ENCODE assay signal across 9 cellular contexts in the genomic region with DNA sequence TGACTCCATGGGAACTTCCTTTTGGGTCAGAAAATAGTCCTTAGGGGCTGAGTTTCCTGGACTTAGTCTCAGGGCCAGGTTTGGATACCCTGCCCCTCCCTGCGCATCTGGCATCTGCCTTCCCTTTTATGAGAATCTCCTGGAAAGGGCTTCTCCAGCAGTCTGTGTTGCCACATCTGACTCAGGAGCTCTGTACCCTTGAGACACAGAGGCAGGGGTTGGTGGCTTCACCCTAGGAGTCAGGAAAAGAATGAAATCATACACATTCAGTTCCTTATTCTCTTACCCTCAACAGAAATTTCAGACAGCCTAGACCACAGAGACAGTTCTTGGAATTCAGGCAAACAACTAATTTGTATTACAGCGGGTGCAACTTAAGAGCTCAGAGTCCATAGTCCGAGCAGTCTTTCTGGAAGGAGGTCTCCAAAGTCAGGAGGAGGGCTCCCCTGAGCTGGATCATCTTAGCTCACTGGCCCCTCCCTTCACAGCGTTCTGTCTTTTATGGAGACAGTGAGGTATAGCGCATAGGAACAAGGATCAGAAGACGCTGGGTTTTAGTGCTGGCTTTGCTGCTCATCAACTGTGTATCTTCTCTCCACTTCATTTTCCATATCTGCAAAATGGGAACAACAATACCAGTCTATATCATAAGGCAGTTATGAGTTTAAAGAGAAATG. TPM values are rescaled to one million over a fixed set of nuclear protein-coding genes. Genes with fewer than 3 reads are reported as not detected.
A peak's percentile ranks its signal among the peaks of the same experiment; 100 is the strongest.
DNase-seq lines count a peak whose midpoint lies in the region; ATAC-seq, FAIRE-seq and TF ChIP-seq lines count a peak whose summit lies in the region.
"Had no signal": no experiment of that assay in that cellular context is flagged by ENCODE, and none has a peak within 500 bp of the region (broad histone marks: within the 10 kb centered on the region; RNA-seq: fewer than 3 reads in every experiment).

No MANE protein-coding gene starts in this region.

- peaks cover 41% of the 10 kb centered on the region for H3K4me1 Mint-ChIP-seq in stimulated activated naive CD8-positive, alpha-beta T cell treated with anti-CD3 and anti-CD28 coated beads, Interleukin-15, Interleukin-2, amounts not matched to agents 100 ng/mL and 50 ng/mL, for 24 hours (ENCODE audit: low read depth)

- 46% methylated on average over 6 of the region's 6 CpGs for WGBS in GM12878 (ENCODE audit: insufficient coverage, insufficient replicate concordance, low lambda C conversion rate, missing lambda C conversion rate)

- no peaks in the 10 kb centered on the region for H3K9me3 ChIP-seq in GM12878 (replicated peaks; ENCODE audit: control insufficient read depth, insufficient read depth, low read length)
- no peaks in the 10 kb centered on the region for H3K9me3 ChIP-seq in lower lobe of right lung

- H3K9ac ChIP-seq in GM12878 (ENCODE audit: control insufficient read depth, insufficient read depth, low read length), result no peak overlapping the region

- H3K79me2 ChIP-seq in GM12878 (ENCODE audit: control insufficient read depth, insufficient read depth, low read length), result no peaks in the 10 kb centered on the region

- H3K27me3 Mint-ChIP-seq in stimulated activated naive CD8-positive, alpha-beta T cell treated with anti-CD3 and anti-CD28 coated beads, Interleukin-15, Interleukin-2, amounts not matched to agents 100 ng/mL and 50 ng/mL, for 24 hours, result peaks cover 49% of the 10 kb centered on the region

- CTCF ChIA-PET in GM12878 (lab: Yijun Ruan, JAX), result interaction anchor here (0.9 to 7.1 kb wide), 7 partner anchors 8 to 58 kb away, joined by 3 to 40 read pairs (median 6); no protein-coding TSS in a partner anchor

- ATAC-seq in stimulated activated naive CD8-positive, alpha-beta T cell treated with anti-CD3 and anti-CD28 coated beads, Interleukin-15, Interleukin-2, amounts not matched to agents 100 U/mL and 50 U/mL, for 24 hours, result no peak
- ATAC-seq in GM12878, result no peak
- ATAC-seq in lower lobe of right lung, result peak; percentile 55 to 59
- ATAC-seq in HG03460 (IDR thresholded peaks at IDR 0.05; ENCODE audit: unreplicated experiment), result no peak

- peak overlapping the region; percentile 31 for H3K4me3 Mint-ChIP-seq in stimulated activated naive CD8-positive, alpha-beta T cell treated with anti-CD3 and anti-CD28 coated beads, Interleukin-15, Interleukin-2, amounts not matched to agents 100 ng/mL and 50 ng/mL, for 24 hours

- no peak overlapping the region for H2AFZ ChIP-seq in GM12878 (ENCODE audit: control insufficient read depth, low read depth, low read length)

- TF ChIP-seq CTCF in GM12878 (IDR thresholded peaks at IDR 0.05 in 2 of 3, conservative IDR thresholded peaks at IDR 0.05 in 1 of 3; ENCODE audit: control insufficient read depth in 2 of 3, extremely low read depth in 1 of 3, insufficient read depth in 1 of 3, low read depth in 3 of 3, low read length in 3 of 3) (no peak), lower lobe of right lung (IDR thresholded peaks at IDR 0.05) (no peak)

- intact Hi-C loops in GM12878 (cut with micrococcal nuclease; ENCODE audit: unreplicated experiment) (no loop called here), lower lobe of right lung (cut with DNase I) (no loop called here)

- peaks cover 0 to 7% of the 10 kb centered on the region in 2 experiments; a peak in 3 of 4 replicates for H3K27me3 ChIP-seq in GM12878 (replicated peaks in 1 of 2; ENCODE audit: control insufficient read depth in 2 of 2, insufficient read depth in 2 of 2, low read length in 1 of 2)
- no peaks in the 10 kb centered on the region for H3K27me3 ChIP-seq in lower lobe of right lung (ENCODE audit: low read depth)

- BruUV-seq in GM12878 (replicated peaks; lab: Mats Ljungman, UMichigan), result no TSS peak

- H3K36me3 Mint-ChIP-seq in stimulated activated naive CD8-positive, alpha-beta T cell treated with anti-CD3 and anti-CD28 coated beads, Interleukin-15, Interleukin-2, amounts not matched to agents 100 ng/mL and 50 ng/mL, for 24 hours (ENCODE audit: low read depth), result no peaks in the 10 kb centered on the region

- H3K4me1 ChIP-seq in GM12878 (ENCODE audit: control insufficient read depth, insufficient read depth, low read length), result peaks cover 18% of the 10 kb centered on the region
- H3K4me1 ChIP-seq in lower lobe of right lung, result peaks cover 69% of the 10 kb centered on the region

- RAD21 ChIA-PET in GM12878 (lab: Charles Lee; ENCODE audit: unreplicated experiment), result interaction anchor here (1.1 to 5.4 kb wide), 6 partner anchors 14 to 85 kb away, joined by 3 to 54 read pairs (median 8); no protein-coding TSS in a partner anchor

- H3K36me3 ChIP-seq in GM12878 (ENCODE audit: control insufficient read depth in 2 of 2, insufficient read depth in 2 of 2, low read length in 1 of 2), result no peaks in the 10 kb centered on the region
- peaks cover 3% of the 10 kb centered on the region for H3K36me3 ChIP-seq in lower lobe of right lung

- no peak overlapping the region for H3K4me2 ChIP-seq in GM12878 (ENCODE audit: control insufficient read depth, insufficient read depth)

- SMC1A ChIA-PET in GM12878 (lab: Charles Lee; ENCODE audit: uncharacterized antibody, unreplicated experiment), result interaction anchor here (1.0 to 4.6 kb wide), 8 partner anchors 9 to 32 kb away, joined by 3 to 21 read pairs (median 4); no protein-coding TSS in a partner anchor

- TF ChIP-seq POLR2A in GM12878 (IDR thresholded peaks at IDR 0.05; ENCODE audit: low read depth, low read length), result no peak

- in situ Hi-C loops in GM12878 (cut with MboI), result no loop called here

- POLR2A ChIA-PET in GM12878 (lab: Charles Lee), result interaction anchor here (0.7 to 1.5 kb wide), 6 partner anchors 9 to 29 kb away, joined by 3 to 7 read pairs (median 4); no protein-coding TSS in a partner anchor

- H3K27ac ChIP-seq in GM12878 (ENCODE audit: control insufficient read depth, insufficient read depth) (no peak overlapping the region), lower lobe of right lung (peak overlapping the region; percentile 80)

- TF ChIP-seq EP300 in GM12878 (IDR thresholded peaks at IDR 0.05; ENCODE audit: borderline replicate concordance in 1 of 2, control insufficient read depth in 1 of 2, low read depth in 2 of 2, low read length in 2 of 2), result no peak

- no peak for TF ChIP-seq RAD21 in GM12878 (IDR thresholded peaks at IDR 0.05; ENCODE audit: insufficient read depth, low read depth, low read length)

- H3K9me3 Mint-ChIP-seq in stimulated activated naive CD8-positive, alpha-beta T cell treated with anti-CD3 and anti-CD28 coated beads, Interleukin-15, Interleukin-2, amounts not matched to agents 100 ng/mL and 50 ng/mL, for 24 hours, result no peaks in the 10 kb centered on the region

- no peak for DNase-seq in stimulated activated naive CD8-positive, alpha-beta T cell treated with anti-CD3 and anti-CD28 coated beads, Interleukin-15, Interleukin-2, amounts not matched to agents 100 U/mL and 50 U/mL, for 24 hours
- no peak for DNase-seq in GM12878 (ENCODE audit: low read depth, low spot score)
- DNase-seq in lower lobe of right lung, result peak; percentile 67
- no peak for DNase-seq in HuH-7.5 (ENCODE audit: low spot score)
- no peak for DNase-seq in HuH-7 (ENCODE audit: low spot score)
- no peak for DNase-seq in cerebellum (ENCODE audit: low spot score)
- DNase-seq: DMS153 had no signal

- no peak for FAIRE-seq in GM12878 (lab: Jason Lieb, UNC)

- H3K4me3 ChIP-seq in GM12878 (no peak overlapping the region), lower lobe of right lung (no peak overlapping the region)

- no peak overlapping the region for H3K27ac Mint-ChIP-seq in stimulated activated naive CD8-positive, alpha-beta T cell treated with anti-CD3 and anti-CD28 coated beads, Interleukin-15, Interleukin-2, amounts not matched to agents 100 ng/mL and 50 ng/mL, for 24 hours

- 0 out of 2 replicates have a peak, but pooled peaks cover 4% of the 10 kb centered on the region for H4K20me1 ChIP-seq in GM12878 (ENCODE audit: control insufficient read depth, insufficient read depth)

TF ChIP-seq in GM12878, 131 proteins besides CTCF, POLR2A, EP300 and RAD21 (continues in another document):
- TF ChIP-seq CREM (IDR thresholded peaks at IDR 0.05; ENCODE audit: low read depth), result no peak

RNA-seq across cellular contexts. Expression of a gene that starts 3.0 kb away (rescaled TPM):
- total RNA-seq in GM12878 (2013; cell fraction: nucleolus; rRNA removed), result 11.2 and 14.9 TPM in 2 replicates
- total RNA-seq in GM12878 (2014; rRNA removed), result 11.2 and 11.9 TPM in 2 replicates
- total RNA-seq in GM12878 (2014; rRNA removed; fragmentation: Illumina TruSeq; extraction: Trizol), result 9.3 and 16.0 TPM in 2 replicates
- 15.2 and 17.1 TPM in 2 replicates for total RNA-seq in GM12878 (2021)
- polyA plus RNA-seq in GM12878 (2011; ENCODE audit: low read depth), result 0.20 TPM
- polyA plus RNA-seq in GM12878 (2011; rRNA removed), result 2.0 and 2.5 TPM in 2 replicates
- polyA plus RNA-seq in GM12878 (2011; cell fraction: cytosol; rRNA removed), result 3.2 and 4.3 TPM in 2 replicates
- polyA plus RNA-seq in GM12878 (2011; cell fraction: nucleus; rRNA removed), result 5.4 and 7.6 TPM in 2 replicates
- polyA plus RNA-seq in GM12878 (2012), result 0.54 and 1.2 TPM in 2 replicates
- polyA plus RNA-seq in GM12878 (2014; fragmentation: Illumina TruSeq; extraction: Trizol), result 10.4 and 12.8 TPM in 2 replicates
- polyA plus RNA-seq in GM12878 (2014; fragmentation: Nextera tagmentation; extraction: Ambion mirVana), result 1 to 10 TPM; 5.7 to 8.0 TPM
- polyA plus RNA-seq in GM12878 (2014; rRNA removed), result 11.1 and 12.2 TPM in 2 replicates
- polyA plus RNA-seq in GM12878 (2016; fragmentation: Nextera tagmentation; extraction: Ambion mirVana), result 10 to 100 TPM; 16.9 to 20.9 TPM
- polyA minus RNA-seq in GM12878 (2011; rRNA and poly(A)+ RNA removed), result 2.0 and 2.3 TPM in 2 replicates
- 0.62 and 1.2 TPM in 2 replicates for polyA minus RNA-seq in GM12878 (2011; cell fraction: cytosol; rRNA and poly(A)+ RNA removed)
- polyA minus RNA-seq in GM12878 (2011; cell fraction: nucleus; rRNA and poly(A)+ RNA removed), result 1.1 and 1.2 TPM in 2 replicates
- 29.0 TPM for total RNA-seq in lower lobe of right lung
- total RNA-seq in cerebellum, result 1.00 TPM

RNA-seq across cellular contexts. Expression of a gene that starts 33.6 kb away (rescaled TPM):
- 42.9 and 44.2 TPM in 2 replicates for total RNA-seq in GM12878 (2013; cell fraction: nucleolus; rRNA removed)
- total RNA-seq in GM12878 (2014; rRNA removed) (15.9 and 18.0 TPM in 2 replicates), GM12878 (2014; rRNA removed; fragmentation: Illumina TruSeq; extraction: Trizol) (15.1 and 15.8 TPM in 2 replicates), GM12878 (2021) (18.9 and 20.9 TPM in 2 replicates), lower lobe of right lung (38.4 TPM), cerebellum (35.9 TPM)
- 8.6 TPM for polyA plus RNA-seq in GM12878 (2011; ENCODE audit: low read depth)
- polyA plus RNA-seq in GM12878 (2011; rRNA removed) (14.3 and 19.7 TPM in 2 replicates), GM12878 (2014; fragmentation: Illumina TruSeq; extraction: Trizol) (21.1 and 22.9 TPM in 2 replicates), GM12878 (2014; fragmentation: Nextera tagmentation; extraction: Ambion mirVana) (1 to 10 TPM; 5.5 to 6.9 TPM), GM12878 (2014; rRNA removed) (23.4 and 24.3 TPM in 2 replicates), GM12878 (2016; fragmentation: Nextera tagmentation; extraction: Ambion mirVana) (10 to 100 TPM; 13.9 TPM)
- polyA plus RNA-seq in GM12878 (2011; cell fraction: cytosol; rRNA removed), result 19.0 and 21.6 TPM in 2 replicates
- polyA plus RNA-seq in GM12878 (2011; cell fraction: nucleus; rRNA removed), result 39.5 and 45.1 TPM in 2 replicates
- polyA plus RNA-seq in GM12878 (2012), result 10.3 and 10.8 TPM in 2 replicates
- polyA minus RNA-seq in GM12878 (2011; rRNA and poly(A)+ RNA removed), result 17.9 and 21.1 TPM in 2 replicates
- 4.0 and 7.3 TPM in 2 replicates for polyA minus RNA-seq in GM12878 (2011; cell fraction: cytosol; rRNA and poly(A)+ RNA removed)
- 11.5 and 22.0 TPM in 2 replicates for polyA minus RNA-seq in GM12878 (2011; cell fraction: nucleus; rRNA and poly(A)+ RNA removed)

Comparison
In these comparisons a context has a peak if more than half of its experiments do, and no peak if none do; other contexts are left out.
1. ATAC-seq: peak in lower lobe of right lung (2 of 2); none in stimulated activated naive CD8-positive, alpha-beta T cell treated with anti-CD3 and anti-CD28 coated beads, Interleukin-15, Interleukin-2, amounts not matched to agents 100 U/mL and 50 U/mL, for 24 hours (single experiment), GM12878 (single experiment) and HG03460 (single experiment).